24 cellular contexts compared by ENCODE assay signal in genomic region chr12:116624516-116624915, GRCh38.
"Had no signal": no experiment of that assay in that cellular context is flagged by ENCODE, and none has a peak within 500 bp of the region (broad histone marks: within the 10 kb centered on the region; RNA-seq: fewer than 3 reads in every experiment).

No MANE protein-coding gene starts in this region.

- H3K27me3 ChIP-seq: neutrophil, pancreas, right atrium auricular region, thyroid gland, vagina had no signal

- H3K4me2 ChIP-seq: smooth muscle cell had no signal

- H3K36me3 ChIP-seq: lower lobe of right lung, neutrophil, pancreas, right atrium auricular region, stomach, thyroid gland, vagina had no signal

- H3K4me1 ChIP-seq: lower lobe of right lung, stomach, thyroid gland, vagina had no signal

- H3K4me3 Mint-ChIP-seq: effector memory CD8-positive, alpha-beta T cell; memory B cell; mesothelial cell of epicardium; naive B cell; natural killer cell treated with Interleukin-12 subunit alpha and Interleukin-12 subunit beta and Interleukin-15 and Interleukin-18, amount 100 ng/mL, for 72 hours; neural crest cell; stimulated activated effector memory CD8-positive, alpha-beta T cell treated with anti-CD3 and anti-CD28 coated beads, Interleukin-12 subunit alpha, Interleukin-12 subunit beta, amount 100 ng/mL, for 72 hours had no signal

- DNase-seq: cortex of kidney; effector memory CD8-positive, alpha-beta T cell; left ventricle myocardium superior; lower lobe of right lung; mucosa of descending colon; naive B cell; pancreas; stimulated activated CD4-positive, alpha-beta T cell treated with anti-CD3 and anti-CD28 coated beads, Interleukin-12 subunit alpha, Interleukin-12 subunit beta, amount 100 ng/mL, for 4 hours; stimulated activated CD4-positive, alpha-beta T cell treated with anti-CD3 and anti-CD28 coated beads, Interleukin-1b, Interleukin-23, amount 100 ng/mL, for 48 hours; stimulated activated CD4-positive, alpha-beta T cell treated with anti-CD3 and anti-CD28 coated beads, Interleukin-4, amount 100 ng/mL, for 24 hours; stimulated activated naive CD4-positive, alpha-beta T cell treated with Interleukin-2 at 50 U/mL for 16 hours; stomach; thyroid gland; trophoblast cell had no signal

- H3K9me3 Mint-ChIP-seq: natural killer cell treated with Interleukin-12 subunit alpha and Interleukin-12 subunit beta and Interleukin-15 and Interleukin-18, amount 100 ng/mL, for 72 hours had no signal

- H3K27ac ChIP-seq: lower lobe of right lung, neutrophil, pancreas, right atrium auricular region, stomach, thyroid gland, vagina had no signal

- H3K4me1 Mint-ChIP-seq: memory B cell; naive B cell; stimulated activated effector memory CD8-positive, alpha-beta T cell treated with anti-CD3 and anti-CD28 coated beads, Interleukin-12 subunit alpha, Interleukin-12 subunit beta, amount 100 ng/mL, for 72 hours had no signal

- H3K4me3 ChIP-seq: lower lobe of right lung, mucosa of descending colon, pancreas, right atrium auricular region, smooth muscle cell, stomach, thyroid gland, vagina had no signal

- ATAC-seq: effector memory CD8-positive, alpha-beta T cell; left ventricle myocardium superior; lower lobe of right lung; mucosa of descending colon; natural killer cell treated with Interleukin-12 subunit alpha and Interleukin-12 subunit beta and Interleukin-15 and Interleukin-18, amount 100 ng/mL, for 72 hours; pancreas; sciatic nerve; stimulated activated effector memory CD8-positive, alpha-beta T cell treated with anti-CD3 and anti-CD28 coated beads, Interleukin-12 subunit alpha, Interleukin-12 subunit beta, amount 100 ng/mL, for 72 hours had no signal

- H3K9me3 ChIP-seq: lower lobe of right lung, neutrophil, pancreas, thyroid gland, vagina had no signal

- H3K27ac Mint-ChIP-seq: effector memory CD8-positive, alpha-beta T cell; memory B cell; mesothelial cell of epicardium; stimulated activated effector memory CD8-positive, alpha-beta T cell treated with anti-CD3 and anti-CD28 coated beads, Interleukin-12 subunit alpha, Interleukin-12 subunit beta, amount 100 ng/mL, for 72 hours had no signal

- H3K36me3 Mint-ChIP-seq: mesothelial cell of epicardium; natural killer cell treated with Interleukin-12 subunit alpha and Interleukin-12 subunit beta and Interleukin-15 and Interleukin-18, amount 100 ng/mL, for 72 hours; stimulated activated effector memory CD8-positive, alpha-beta T cell treated with anti-CD3 and anti-CD28 coated beads, Interleukin-12 subunit alpha, Interleukin-12 subunit beta, amount 100 ng/mL, for 72 hours had no signal
